Comparison of ENCODE assay signal across 25 cellular contexts in the genomic region with DNA sequence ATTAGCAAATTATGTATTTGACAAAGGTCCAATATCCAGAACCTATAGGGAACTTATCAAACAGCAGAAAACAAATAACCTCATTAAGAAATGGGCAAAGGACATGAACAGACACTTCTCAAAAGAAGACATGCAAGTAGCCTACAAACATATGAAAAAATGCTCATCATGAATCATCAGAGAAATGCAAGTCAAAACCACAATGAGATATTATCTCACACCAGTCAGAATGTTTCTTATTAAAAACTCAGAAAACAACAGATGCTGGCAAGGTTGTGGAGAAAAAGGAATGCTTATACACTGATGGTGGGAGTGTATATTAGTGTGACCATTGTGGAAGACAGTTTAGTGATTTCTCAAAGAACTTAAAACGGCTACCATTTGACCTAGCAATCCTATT.
"Had no signal": no experiment of that assay in that cellular context is flagged by ENCODE, and none has a peak within 500 bp of the region (broad histone marks: within the 10 kb centered on the region; RNA-seq: fewer than 3 reads in every experiment).

No MANE protein-coding gene starts in this region.

- H3K36me3 Mint-ChIP-seq: naive B cell had no signal

- DNase-seq: colonic mucosa; cortex of kidney; effector CD8-positive, alpha-beta T cell; effector memory CD8-positive, alpha-beta T cell; endodermal cell; erythroblast; esophagus squamous epithelium; foreskin fibroblast; foreskin melanocyte; gastrocnemius medialis; glutamatergic neuron; head of caudate nucleus; heart right ventricle; hippocampal formation; left cardiac atrium; left lung; left ventricle myocardium superior; lower lobe of right lung; mesenchymal stem cell; mucosa of descending colon; naive B cell had no signal

- H3K4me3 ChIP-seq: colonic mucosa, esophagus squamous epithelium, gastrocnemius medialis, heart right ventricle, left lung, lower lobe of right lung, mucosa of descending colon had no signal

- ATAC-seq: effector memory CD8-positive, alpha-beta T cell; esophagus mucosa; gastrocnemius medialis; heart right ventricle; left cardiac atrium; left lung; left ventricle myocardium superior; lower lobe of right lung; mucosa of descending colon had no signal

- H3K36me3 ChIP-seq: colonic mucosa, esophagus squamous epithelium, gastrocnemius medialis, heart right ventricle, left lung, lower lobe of right lung had no signal

- H3K4me1 Mint-ChIP-seq: endodermal cell, mesothelial cell of epicardium had no signal

- H3K4me3 Mint-ChIP-seq: dendritic cell treated with granulocyte-macrophage colony-stimulating factor and Interleukin-4, amounts not matched to agents 40 ng/mL and 50 ng/mL, for 4 days; effector memory CD8-positive, alpha-beta T cell; endodermal cell; mesothelial cell of epicardium; naive B cell had no signal

- H3K27ac Mint-ChIP-seq: dendritic cell treated with granulocyte-macrophage colony-stimulating factor and Interleukin-4, amounts not matched to agents 40 ng/mL and 50 ng/mL, for 4 days; effector memory CD8-positive, alpha-beta T cell; endodermal cell; mesothelial cell of epicardium; naive B cell had no signal

- H3K27me3 Mint-ChIP-seq: dendritic cell treated with granulocyte-macrophage colony-stimulating factor and Interleukin-4, amounts not matched to agents 40 ng/mL and 50 ng/mL, for 4 days; naive B cell had no signal

- H3K27me3 ChIP-seq: colonic mucosa, esophagus squamous epithelium, gastrocnemius medialis, heart right ventricle, left lung had no signal

- H3K27ac ChIP-seq: colonic mucosa, epithelial cell of prostate, esophagus squamous epithelium, gastrocnemius medialis, heart right ventricle, left lung, lower lobe of right lung had no signal

- H3K9me3 ChIP-seq: colonic mucosa, esophagus squamous epithelium, gastrocnemius medialis had no signal

- H3K4me1 ChIP-seq: colonic mucosa, esophagus squamous epithelium, gastrocnemius medialis, heart right ventricle, left lung, lower lobe of right lung had no signal
